Comparison of ENCODE assay signal across 8 cellular contexts in genomic region chr4:109729563-109730293, GRCh38. TPM values are rescaled to one million over a fixed set of nuclear protein-coding genes. Genes with fewer than 3 reads are reported as not detected.
A peak's percentile ranks its signal among the peaks of the same experiment; 100 is the strongest.
DNase-seq lines count a peak whose midpoint lies in the region.

TSS of gene PLA2G12A (minus strand) at chr4:109730070. CDS start at chr4:109729809, 261 bp downstream.

- peak within 1 kb of the TSS; percentile 99 for H2AFZ ChIP-seq in GM23248

- H3K9me3 ChIP-seq in GM23248 (ENCODE audit: low read depth) (no peaks in the 10 kb centered on the region), KOPT-K1 (ENCODE audit: insufficient read depth, low read length, poor library complexity, severe bottlenecking) (no peaks in the 10 kb centered on the region)

- no peaks in the 10 kb centered on the region for H3K9me2 ChIP-seq in GM23248 (ENCODE audit: insufficient read depth)

- no peaks in the 10 kb centered on the region for H3K27me3 ChIP-seq in GM23248 (replicated peaks; ENCODE audit: insufficient read depth)

- H3K4me2 ChIP-seq in GM23248 (ENCODE audit: unreplicated experiment), result peak within 1 kb of the TSS; percentile 94

- H3K4me3 ChIP-seq in GM23248, result peak within 1 kb of the TSS; percentile 95

- H3K36me3 ChIP-seq in GM23248 (ENCODE audit: low read depth) (no peaks in the 10 kb centered on the region), KOPT-K1 (ENCODE audit: insufficient read depth, low read length) (no peaks in the 10 kb centered on the region)

- no peaks in the 10 kb centered on the region for H4K20me1 ChIP-seq in GM23248 (ENCODE audit: insufficient read depth)

- H3K27ac ChIP-seq in GM23248 (peak within 1 kb of the TSS; percentile 48), KOPT-K1 (ENCODE audit: low read depth, low read length, poor library complexity, severe bottlenecking) (peak within 1 kb of the TSS; percentile 44), temporal lobe (ENCODE audit: low read depth, low read length) (peak within 1 kb of the TSS; percentile 22)

- H3K79me2 ChIP-seq in GM23248 (ENCODE audit: insufficient read depth), result peaks cover 36% of the 10 kb centered on the region

- in situ Hi-C loops in GM23248 (cut with MboI), result no loop called here

- DNase-seq in ELR (ENCODE audit: low read depth) (peak; percentile 61), GM23248 (peak; percentile 79), SHP77 (lab: John Stamatoyannopoulos, UW) (peak; percentile 9 to 46), globus pallidus (ENCODE audit: low spot score) (peak; percentile 66), occipital lobe (lab: John Stamatoyannopoulos, UW) (peak; percentile 53)
- peak; percentile 38 to 80 (median 50) for DNase-seq in activated naive CD4-positive, alpha-beta T cell (lab: John Stamatoyannopoulos, UW)

- H3K4me1 ChIP-seq in GM23248 (ENCODE audit: insufficient read depth), result peaks cover 17% of the 10 kb centered on the region; the same call in 1 of the 2 replicates

- WGBS in GM23248 (ENCODE audit: low coverage in 1 of 2, low lambda C conversion rate in 2 of 2, missing lambda C conversion rate in 2 of 2), 2 experiments, result 2% methylated on average over 46 to 56 of the region's 79 CpGs

- H3K9ac ChIP-seq in GM23248, result peak within 1 kb of the TSS; percentile 83

- H3F3A ChIP-seq in GM23248 (ENCODE audit: insufficient read depth), result 0 out of 2 replicates have a peak, but pooled peaks cover 6% of the 10 kb centered on the region

RNA-seq across cellular contexts. Expression of gene PLA2G12A, which starts in this region (rescaled TPM):
- 11.4 and 14.4 TPM in 2 replicates for total RNA-seq in GM23248 (2014; rRNA removed; shearing (Covaris generic))
- 41.5 and 44.8 TPM in 2 replicates for polyA plus RNA-seq in GM23248 (2016; fragmentation: Nextera tagmentation; extraction: Ambion mirVana)
- total RNA-seq in occipital lobe (25.0 TPM), temporal lobe (20.4 TPM)

Comparison
In these comparisons a context has a peak if more than half of its experiments do, and no peak if none do; other contexts are left out.
1. Peak in every context shown above with its lines: DNase-seq, H3K4me3 ChIP-seq and H3K27ac ChIP-seq.
2. DNase-seq: peak in every context shown above with its lines; median percentile 79 in GM23248; 66 in globus pallidus; 61 in ELR; 53 in occipital lobe; 50 in activated naive CD4-positive, alpha-beta T cell; 28 in SHP77.